In genomic region chr16:2046889-2047329, GRCh38 we compare ENCODE assay signal across 8 cellular contexts. TPM values are rescaled to one million over a fixed set of nuclear protein-coding genes. Genes with fewer than 3 reads are reported as not detected.
A peak's percentile ranks its signal among the peaks of the same experiment; 100 is the strongest.
DNase-seq lines count a peak whose midpoint lies in the region; ATAC-seq and TF ChIP-seq lines count a peak whose summit lies in the region.

No MANE protein-coding gene starts in this region.

- peak overlapping the region; percentile 86 to 97 (median 94) for H3K4me3 Mint-ChIP-seq in naive B cell

- H4K20me1 ChIP-seq in BLaER1 (0 out of 2 replicates have a peak, but pooled peaks cover 12% of the 10 kb centered on the region), mammary epithelial cell (ENCODE audit: insufficient read depth, low read length) (no peaks in the 10 kb centered on the region)

- H3K27ac Mint-ChIP-seq in naive B cell: peak overlapping the region in 2 of 6 donors; percentile 87 to 89

- peaks cover 23 to 25% (median 24%) of the 10 kb centered on the region in 3 donors for H3K4me1 Mint-ChIP-seq in naive B cell

- peaks cover 28% of the 10 kb centered on the region for H3K36me3 ChIP-seq in BLaER1
- no peaks in the 10 kb centered on the region for H3K36me3 ChIP-seq in mammary epithelial cell (ENCODE audit: insufficient read depth, low read length)

- WGBS in mammary epithelial cell (ENCODE audit: low coverage, missing lambda C conversion rate): 29% methylated on average over 7 of the region's 8 CpGs

- H3K4me1 ChIP-seq in BLaER1 (peaks cover 61% of the 10 kb centered on the region), mammary epithelial cell (ENCODE audit: insufficient read depth, low read length) (peaks cover 19% of the 10 kb centered on the region)

- dilution Hi-C loops in mammary epithelial cell (cut with HindIII; ENCODE audit: low sequenced_read_pairs): no loop called here

- TF ChIP-seq CTCF in mammary epithelial cell (conservative IDR thresholded peaks at IDR 0.05 in 1 of 2, IDR thresholded peaks at IDR 0.05 in 1 of 2; ENCODE audit: extremely low read depth in 1 of 2, insufficient read depth in 1 of 2, low read depth in 1 of 2, low read length in 2 of 2): no peak

- H3K9me3 Mint-ChIP-seq in naive B cell: no peaks in the 10 kb centered on the region

- H3K9ac ChIP-seq in BLaER1: peak overlapping the region; percentile 81
- H3K9ac ChIP-seq in mammary epithelial cell (ENCODE audit: insufficient read depth, low read length): no peak overlapping the region

- no peaks in the 10 kb centered on the region for H3K36me3 Mint-ChIP-seq in naive B cell

- H2AFZ ChIP-seq in mammary epithelial cell (ENCODE audit: low read depth, low read length): peak overlapping the region; percentile 85

- no peaks in the 10 kb centered on the region for H3K27me3 Mint-ChIP-seq in naive B cell

- H3K27ac ChIP-seq in BLaER1 (peak overlapping the region; percentile 68), mammary epithelial cell (ENCODE audit: insufficient read depth, low read depth, low read length) (no peak overlapping the region)

- peaks cover 18% of the 10 kb centered on the region for H3K79me2 ChIP-seq in mammary epithelial cell (ENCODE audit: insufficient read depth, low read length)

- H3K9me3 ChIP-seq in BLaER1 (no peaks in the 10 kb centered on the region), mammary epithelial cell (replicated peaks; ENCODE audit: insufficient read depth, low read length) (no peaks in the 10 kb centered on the region)

- CTCF ChIA-PET in mammary epithelial cell (lab: Charles Lee; ENCODE audit: low non-redundant PET): no interaction called here

- H3K4me3 ChIP-seq in BLaER1 (peak overlapping the region; percentile 86), mammary epithelial cell (replicated peaks in 1 of 3; ENCODE audit: insufficient read depth in 1 of 3, low read depth in 2 of 3, low read length in 3 of 3) (peak overlapping the region; percentile 63 to 90 (median 66))

- intact Hi-C loops in mammary epithelial cell (cut with micrococcal nuclease): loop anchor here (2.0 kb wide), 2 partner anchors 14 to 38 kb away; partner anchors contain the start of gene ZNF598

- in situ Hi-C loops in mammary epithelial cell (cut with MboI; ENCODE audit: low sequenced_read_pairs in 2 of 2): no loop called here

- no TSS peak for BruUV-seq in mammary epithelial cell (replicated peaks; lab: Mats Ljungman, UMichigan)

- H3K27me3 ChIP-seq in BLaER1 (no peaks in the 10 kb centered on the region), mammary epithelial cell (ENCODE audit: insufficient read depth, low read length) (no peaks in the 10 kb centered on the region)

- H3K4me2 ChIP-seq in BLaER1 (peak overlapping the region; percentile 99), mammary epithelial cell (ENCODE audit: insufficient read depth, low read depth, low read length) (peak overlapping the region; percentile 92)

- no peak for DNase-seq in mammary epithelial cell
- no peak for DNase-seq in naive B cell
- DNase-seq in SHP77 treated with DMSO at 0.1 percent for 48 hours (lab: John Stamatoyannopoulos, UW): no peak
- DNase-seq in SIG-M5 treated with dmso at 0.1 percent for 504 hours (lab: John Stamatoyannopoulos, UW; ENCODE audit: unreplicated experiment): no peak

- ATAC-seq in HG03571 (IDR thresholded peaks at IDR 0.05; ENCODE audit: unreplicated experiment) (peak; percentile 7), naive B cell (ENCODE audit: low read depth in 2 of 2) (no peak), HG03432 (IDR thresholded peaks at IDR 0.05; ENCODE audit: unreplicated experiment) (no peak), GM19397 (IDR thresholded peaks at IDR 0.05; ENCODE audit: unreplicated experiment) (no peak)

RNA-seq across cellular contexts. Expression of gene NTHL1, which starts 0.7 kb away (rescaled TPM):
- total RNA-seq in mammary epithelial cell: 10 to 100 TPM; 11.3 to 23.2 TPM
- polyA plus RNA-seq in mammary epithelial cell (21.3 TPM), naive B cell (ENCODE audit: low read depth in 6 of 6) (10 to 100 TPM; 21.4 to 38.3 (median 26.0) TPM)
- polyA minus RNA-seq in mammary epithelial cell: 13.9 TPM

RNA-seq across cellular contexts. Expression of gene TSC2, which starts 0.9 kb away (rescaled TPM):
- 10 to 100 TPM; 56.2 to 92.0 TPM for total RNA-seq in mammary epithelial cell
- polyA plus RNA-seq in mammary epithelial cell (33.9 TPM), naive B cell (ENCODE audit: low read depth in 6 of 6) (10 to 100 TPM; 16.6 to 45.0 (median 24.9) TPM)
- polyA minus RNA-seq in mammary epithelial cell: 155 TPM

RNA-seq across cellular contexts. Expression of gene NHERF2, which starts 20.2 kb away (rescaled TPM):
- 10 to 100 TPM in 1 of 2 donors, 1 to 10 TPM in 1; 8.3 to 19.0 TPM for total RNA-seq in mammary epithelial cell
- polyA plus RNA-seq in mammary epithelial cell (9.5 TPM), naive B cell (ENCODE audit: low read depth in 6 of 6) (not detected)
- 0.62 TPM for polyA minus RNA-seq in mammary epithelial cell

RNA-seq across cellular contexts. Expression of gene NPW, which starts 27.3 kb away (rescaled TPM):
- total RNA-seq in mammary epithelial cell: 1 to 10 TPM in 1 of 2 donors, not detected in 1; 1.6 TPM
- 0.18 TPM for polyA plus RNA-seq in mammary epithelial cell
- not detected for polyA minus RNA-seq in mammary epithelial cell
- not detected for polyA plus RNA-seq in naive B cell (ENCODE audit: low read depth in 6 of 6)

RNA-seq across cellular contexts. Expression of gene ZNF598, which starts 37.3 kb away (rescaled TPM):
- 100 to 1,000 TPM in 1 of 2 donors, 10 to 100 TPM in 1; 31.8 to 133 TPM for total RNA-seq in mammary epithelial cell
- polyA plus RNA-seq in mammary epithelial cell (45.4 TPM), naive B cell (ENCODE audit: low read depth in 6 of 6) (1 to 10 TPM; 2.7 to 8.4 (median 3.9) TPM)
- polyA minus RNA-seq in mammary epithelial cell: 13.2 TPM
